In the genomic region with DNA sequence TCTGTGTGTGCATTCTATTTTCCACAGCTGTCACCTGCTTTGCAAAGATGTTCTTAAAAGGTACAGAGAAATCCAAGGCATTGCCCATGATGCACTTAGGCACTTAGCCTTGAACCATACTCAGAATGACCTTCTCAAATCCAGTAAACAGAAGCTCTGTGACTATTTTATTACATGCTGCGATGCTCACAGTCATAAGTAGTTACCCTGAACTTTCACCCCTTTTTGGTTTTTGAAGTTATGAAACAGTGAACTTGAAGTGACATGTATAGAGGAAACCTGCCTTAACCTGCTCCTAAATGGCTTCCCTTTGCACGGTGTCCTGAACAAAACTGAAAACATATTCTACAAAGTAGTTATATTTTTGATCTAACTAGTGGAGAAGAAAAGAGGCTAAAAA, we compare ENCODE assay signal across 26 cellular contexts.
DNase-seq lines count a peak whose midpoint lies in the region; ATAC-seq, FAIRE-seq and TF ChIP-seq lines count a peak whose summit lies in the region.
"Had no signal": no experiment of that assay in that cellular context is flagged by ENCODE, and none has a peak within 500 bp of the region (broad histone marks: within the 10 kb centered on the region; RNA-seq: fewer than 3 reads in every experiment).

No MANE protein-coding gene starts in this region.

- H3K27ac ChIP-seq in breast epithelium (no peak overlapping the region), small intestine (ENCODE audit: low read depth in 1 of 2, low read length in 1 of 2) (no peak overlapping the region)
- H3K27ac ChIP-seq: 22Rv1, KMS-11, RWPE1, SK-N-MC had no signal

- DNase-seq in MCF 10A (ENCODE audit: unreplicated experiment) (peak; percentile 8), breast epithelium (ENCODE audit: low spot score in 2 of 2) (no peak), HPDE6-E6E7 (ENCODE audit: extremely low spot score) (peak; percentile 36), epithelial cell of esophagus (ENCODE audit: low read depth) (peak; percentile 79), small intestine (peak; percentile 45), T-cell (no peak), Ammon's horn (ENCODE audit: low spot score) (no peak)
- DNase-seq: Calu3, DMS79 treated with DMSO at 0.1 percent for 48 hours, GF-D8, GOT3, HFFc6, NCI-H1048, NCI-H1694, NCI-H2029 treated with DMSO at 0.1 percent for 48 hours, NCI-H526 treated with DMSO at 0.1 percent for 48 hours, SHP77 treated with DMSO at 0.1 percent for 48 hours, SW 1271 had no signal

- H3K9me3 Mint-ChIP-seq in MCF 10A (ENCODE audit: unreplicated experiment) (no peaks in the 10 kb centered on the region), T-cell (no peaks in the 10 kb centered on the region)
- H3K9me3 Mint-ChIP-seq: HFFc6 had no signal

- H3K4me3 Mint-ChIP-seq in MCF 10A (ENCODE audit: unreplicated experiment), result no peak overlapping the region
- no peak overlapping the region for H3K4me3 Mint-ChIP-seq in T-cell
- H3K4me3 Mint-ChIP-seq: HFFc6, IgD-negative memory B cell had no signal

- H3K9me3 ChIP-seq in breast epithelium (no peaks in the 10 kb centered on the region), small intestine (ENCODE audit: control insufficient read depth, low read depth) (no peaks in the 10 kb centered on the region)
- H3K9me3 ChIP-seq: HAP-1 had no signal

- H3K36me3 ChIP-seq in breast epithelium (no peaks in the 10 kb centered on the region), small intestine (ENCODE audit: control insufficient read depth in 2 of 2, insufficient read depth in 2 of 2, low read length in 2 of 2) (no peaks in the 10 kb centered on the region)
- H3K36me3 ChIP-seq: HAP-1 had no signal

- TF ChIP-seq POLR2A in breast epithelium (IDR thresholded peaks at IDR 0.05), result no peak

- no TSS peak for BruUV-seq in MCF 10A (replicated peaks; lab: Mats Ljungman, UMichigan)

- no peaks in the 10 kb centered on the region for H3K36me3 Mint-ChIP-seq in MCF 10A (ENCODE audit: insufficient read depth, unreplicated experiment)
- H3K36me3 Mint-ChIP-seq in T-cell, result no peaks in the 10 kb centered on the region
- H3K36me3 Mint-ChIP-seq: IgD-negative memory B cell had no signal

- H3K27ac Mint-ChIP-seq in MCF 10A (ENCODE audit: low read depth, unreplicated experiment), result no peak overlapping the region
- H3K27ac Mint-ChIP-seq in T-cell, result no peak overlapping the region
- H3K27ac Mint-ChIP-seq: HFFc6, IgD-negative memory B cell had no signal

- H3K4me1 Mint-ChIP-seq in MCF 10A (ENCODE audit: insufficient read depth, unreplicated experiment) (no peaks in the 10 kb centered on the region), T-cell (no peaks in the 10 kb centered on the region)

- no peak for TF ChIP-seq CTCF in MCF 10A (IDR thresholded peaks at IDR 0.05; ENCODE audit: unreplicated experiment)
- no peak for TF ChIP-seq CTCF in breast epithelium (IDR thresholded peaks at IDR 0.05)
- TF ChIP-seq CTCF in epithelial cell of esophagus (IDR thresholded peaks at IDR 0.05; ENCODE audit: insufficient read depth, low read depth, low read length, missing control alignments), result no peak

- H3K27me3 ChIP-seq in breast epithelium (no peaks in the 10 kb centered on the region), small intestine (ENCODE audit: control insufficient read depth in 2 of 2, insufficient read depth in 2 of 2, low read length in 2 of 2) (no peaks in the 10 kb centered on the region)

- ATAC-seq in T-cell (replicated peaks in 1 of 4) (no peak), HG03520 (IDR thresholded peaks at IDR 0.05; ENCODE audit: unreplicated experiment) (no peak)
- ATAC-seq: Panc1 had no signal

- H3K27me3 Mint-ChIP-seq in MCF 10A (ENCODE audit: insufficient read depth, unreplicated experiment), result no peaks in the 10 kb centered on the region
- H3K27me3 Mint-ChIP-seq in T-cell, result peaks cover 5 to 17% of the 10 kb centered on the region in 2 donors
- H3K27me3 Mint-ChIP-seq: IgD-negative memory B cell had no signal

- H3K4me3 ChIP-seq in breast epithelium (no peak overlapping the region), epithelial cell of esophagus (ENCODE audit: low read length) (no peak overlapping the region), small intestine (ENCODE audit: low read depth in 1 of 2, low read length in 2 of 2) (no peak overlapping the region)
- H3K4me3 ChIP-seq: HAP-1, SK-N-MC had no signal

- CTCF ChIA-PET in MCF 10A (lab: Yijun Ruan, JAX) (interaction anchor here (0.6 kb wide), 1 partner anchor 15 kb away, joined by 3 read pairs; no protein-coding TSS in a partner anchor), T-cell (lab: Charles Lee) (no interaction called here)

- H3K4me1 ChIP-seq in breast epithelium (no peaks in the 10 kb centered on the region), small intestine (ENCODE audit: control insufficient read depth in 2 of 2, insufficient read depth in 1 of 2, low read depth in 1 of 2, low read length in 1 of 2) (peaks cover 0 to 2% of the 10 kb centered on the region in 2 donors)

- 18 to 55% (median 36%) methylated on average over 2 of the region's 2 CpGs for WGBS in small intestine, 3 donors

- intact Hi-C loops in MCF 10A (cut with micrococcal nuclease), result no loop called here
- intact Hi-C loops in breast epithelium (cut with DNase I; ENCODE audit: low total_unique reads), result no loop called here

- FAIRE-seq in small intestine (lab: Jason Lieb, UNC), result no peak

- POLR2A ChIA-PET in MCF 10A (lab: Yijun Ruan, JAX), result no interaction called here
- POLR2A ChIA-PET in T-cell (lab: Charles Lee), result no interaction called here

Comparison
In these comparisons a context has a peak if more than half of its experiments do, and no peak if none do; other contexts are left out.
1. DNase-seq: peak in MCF 10A (single experiment), HPDE6-E6E7 (single experiment), epithelial cell of esophagus (single experiment) and small intestine (single experiment); none in breast epithelium (0 of 2), T-cell (0 of 34) and Ammon's horn (single experiment).